ENCODE assay signal across 1 cellular context in the genomic region with DNA sequence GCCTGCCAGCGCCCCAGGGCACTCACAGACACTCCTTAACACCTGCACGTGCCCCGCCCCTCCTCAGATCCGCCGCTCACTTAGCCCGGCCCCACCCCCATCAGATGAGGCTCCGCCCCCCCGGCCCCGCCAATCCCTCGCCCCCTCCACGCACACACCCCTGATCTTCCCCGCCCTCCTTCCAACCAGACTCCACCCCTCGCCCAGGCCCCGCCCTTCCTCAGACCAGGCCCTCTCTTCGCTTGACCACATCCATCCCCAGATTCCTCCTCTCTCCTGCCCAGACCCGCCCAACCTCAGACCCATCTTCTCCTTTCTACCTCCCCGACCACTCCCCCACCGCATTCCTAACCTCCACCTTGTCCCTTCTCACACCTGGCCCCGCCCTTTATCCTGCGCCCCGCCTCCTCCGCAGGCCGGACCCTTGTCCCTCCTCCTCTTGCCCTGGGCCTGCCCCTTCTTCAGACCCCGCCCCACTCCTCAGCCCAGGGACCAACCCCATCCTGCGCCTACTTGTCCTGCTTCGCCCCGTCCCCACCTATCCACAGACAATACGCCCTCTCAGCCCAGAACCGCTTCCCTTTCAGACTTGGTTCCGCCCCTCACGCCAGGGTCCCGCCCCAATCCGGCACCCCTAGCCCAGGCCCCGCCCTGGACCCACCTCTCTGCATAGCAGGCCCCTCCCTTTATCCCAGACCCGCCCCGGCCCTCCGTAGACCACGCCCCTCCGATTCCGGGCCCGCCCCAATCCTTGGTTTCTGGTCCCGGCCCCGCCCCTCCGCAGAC.
TF ChIP-seq lines count a peak whose summit lies in the region.

No MANE protein-coding gene starts in this region.

TF ChIP-seq in GM12878, 131 proteins besides CTCF, POLR2A, EP300 and RAD21 (continued from another document):
- TF ChIP-seq, protein P1, sequence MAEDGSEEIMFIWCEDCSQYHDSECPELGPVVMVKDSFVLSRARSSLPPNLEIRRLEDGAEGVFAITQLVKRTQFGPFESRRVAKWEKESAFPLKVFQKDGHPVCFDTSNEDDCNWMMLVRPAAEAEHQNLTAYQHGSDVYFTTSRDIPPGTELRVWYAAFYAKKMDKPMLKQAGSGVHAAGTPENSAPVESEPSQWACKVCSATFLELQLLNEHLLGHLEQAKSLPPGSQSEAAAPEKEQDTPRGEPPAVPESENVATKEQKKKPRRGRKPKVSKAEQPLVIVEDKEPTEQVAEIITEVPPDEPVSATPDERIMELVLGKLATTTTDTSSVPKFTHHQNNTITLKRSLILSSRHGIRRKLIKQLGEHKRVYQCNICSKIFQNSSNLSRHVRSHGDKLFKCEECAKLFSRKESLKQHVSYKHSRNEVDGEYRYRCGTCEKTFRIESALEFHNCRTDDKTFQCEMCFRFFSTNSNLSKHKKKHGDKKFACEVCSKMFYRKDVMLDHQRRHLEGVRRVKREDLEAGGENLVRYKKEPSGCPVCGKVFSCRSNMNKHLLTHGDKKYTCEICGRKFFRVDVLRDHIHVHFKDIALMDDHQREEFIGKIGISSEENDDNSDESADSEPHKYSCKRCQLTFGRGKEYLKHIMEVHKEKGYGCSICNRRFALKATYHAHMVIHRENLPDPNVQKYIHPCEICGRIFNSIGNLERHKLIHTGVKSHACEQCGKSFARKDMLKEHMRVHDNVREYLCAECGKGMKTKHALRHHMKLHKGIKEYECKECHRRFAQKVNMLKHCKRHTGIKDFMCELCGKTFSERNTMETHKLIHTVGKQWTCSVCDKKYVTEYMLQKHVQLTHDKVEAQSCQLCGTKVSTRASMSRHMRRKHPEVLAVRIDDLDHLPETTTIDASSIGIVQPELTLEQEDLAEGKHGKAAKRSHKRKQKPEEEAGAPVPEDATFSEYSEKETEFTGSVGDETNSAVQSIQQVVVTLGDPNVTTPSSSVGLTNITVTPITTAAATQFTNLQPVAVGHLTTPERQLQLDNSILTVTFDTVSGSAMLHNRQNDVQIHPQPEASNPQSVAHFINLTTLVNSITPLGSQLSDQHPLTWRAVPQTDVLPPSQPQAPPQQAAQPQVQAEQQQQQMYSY (CRISPR knock-in tag; IDR thresholded peaks at IDR 0.05): no peak
- no peak for TF ChIP-seq MYC (IDR thresholded peaks at IDR 0.05; ENCODE audit: insufficient read depth, insufficient read length, insufficient replicate concordance, low read length, severe bottlenecking)
- TF ChIP-seq SREBF1 (IDR thresholded peaks at IDR 0.05; ENCODE audit: low read length): no peak
- TF ChIP-seq, protein P2, sequence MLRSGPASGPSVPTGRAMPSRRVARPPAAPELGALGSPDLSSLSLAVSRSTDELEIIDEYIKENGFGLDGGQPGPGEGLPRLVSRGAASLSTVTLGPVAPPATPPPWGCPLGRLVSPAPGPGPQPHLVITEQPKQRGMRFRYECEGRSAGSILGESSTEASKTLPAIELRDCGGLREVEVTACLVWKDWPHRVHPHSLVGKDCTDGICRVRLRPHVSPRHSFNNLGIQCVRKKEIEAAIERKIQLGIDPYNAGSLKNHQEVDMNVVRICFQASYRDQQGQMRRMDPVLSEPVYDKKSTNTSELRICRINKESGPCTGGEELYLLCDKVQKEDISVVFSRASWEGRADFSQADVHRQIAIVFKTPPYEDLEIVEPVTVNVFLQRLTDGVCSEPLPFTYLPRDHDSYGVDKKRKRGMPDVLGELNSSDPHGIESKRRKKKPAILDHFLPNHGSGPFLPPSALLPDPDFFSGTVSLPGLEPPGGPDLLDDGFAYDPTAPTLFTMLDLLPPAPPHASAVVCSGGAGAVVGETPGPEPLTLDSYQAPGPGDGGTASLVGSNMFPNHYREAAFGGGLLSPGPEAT (IDR thresholded peaks at IDR 0.05; ENCODE audit: low read depth): no peak
- peak; percentile 100 for TF ChIP-seq HDGF (IDR thresholded peaks at IDR 0.05)
- TF ChIP-seq, protein P3, sequence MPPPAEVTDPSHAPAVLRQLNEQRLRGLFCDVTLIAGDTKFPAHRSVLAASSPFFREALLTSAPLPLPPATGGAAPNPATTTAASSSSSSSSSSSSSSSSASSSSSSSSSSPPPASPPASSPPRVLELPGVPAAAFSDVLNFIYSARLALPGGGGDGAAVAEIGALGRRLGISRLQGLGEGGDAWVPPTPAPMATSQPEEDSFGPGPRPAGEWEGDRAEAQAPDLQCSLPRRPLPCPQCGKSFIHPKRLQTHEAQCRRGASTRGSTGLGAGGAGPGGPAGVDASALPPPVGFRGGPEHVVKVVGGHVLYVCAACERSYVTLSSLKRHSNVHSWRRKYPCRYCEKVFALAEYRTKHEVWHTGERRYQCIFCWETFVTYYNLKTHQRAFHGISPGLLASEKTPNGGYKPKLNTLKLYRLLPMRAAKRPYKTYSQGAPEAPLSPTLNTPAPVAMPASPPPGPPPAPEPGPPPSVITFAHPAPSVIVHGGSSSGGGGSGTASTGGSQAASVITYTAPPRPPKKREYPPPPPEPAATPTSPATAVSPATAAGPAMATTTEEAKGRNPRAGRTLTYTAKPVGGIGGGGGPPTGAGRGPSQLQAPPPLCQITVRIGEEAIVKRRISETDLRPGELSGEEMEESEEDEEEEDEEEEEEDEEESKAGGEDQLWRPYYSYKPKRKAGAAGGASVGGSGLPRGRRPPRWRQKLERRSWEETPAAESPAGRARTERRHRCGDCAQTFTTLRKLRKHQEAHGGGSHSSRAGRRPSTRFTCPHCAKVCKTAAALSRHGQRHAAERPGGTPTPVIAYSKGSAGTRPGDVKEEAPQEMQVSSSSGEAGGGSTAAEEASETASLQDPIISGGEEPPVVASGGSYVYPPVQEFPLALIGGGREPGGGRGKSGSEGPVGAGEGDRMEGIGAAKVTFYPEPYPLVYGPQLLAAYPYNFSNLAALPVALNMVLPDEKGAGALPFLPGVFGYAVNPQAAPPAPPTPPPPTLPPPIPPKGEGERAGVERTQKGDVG (CRISPR knock-in tag; IDR thresholded peaks at IDR 0.05): no peak
- no peak for TF ChIP-seq CBX5 (IDR thresholded peaks at IDR 0.05; ENCODE audit: low read depth)
- no peak for TF ChIP-seq NR2C1 (IDR thresholded peaks at IDR 0.05)
- TF ChIP-seq YBX1 (IDR thresholded peaks at IDR 0.05): no peak
- TF ChIP-seq SIX5 (IDR thresholded peaks at IDR 0.05; ENCODE audit: low read depth, low read length, severe bottlenecking): no peak
- no peak for TF ChIP-seq ZNF622 (IDR thresholded peaks at IDR 0.05)
- no peak for TF ChIP-seq ETV6 (conservative IDR thresholded peaks at IDR 0.05 in 1 of 2, IDR thresholded peaks at IDR 0.05 in 1 of 2; ENCODE audit: borderline replicate concordance in 1 of 2, low read depth in 1 of 2)
- TF ChIP-seq CEBPB (IDR thresholded peaks at IDR 0.05; ENCODE audit: borderline replicate concordance in 1 of 2, low read depth in 2 of 2, low read length in 2 of 2): no peak
- TF ChIP-seq TCF12 (IDR thresholded peaks at IDR 0.05; ENCODE audit: low read depth, low read length): no peak
TF ChIP-seq in GM12878: peak in this region for 11.
